In the genomic region with DNA sequence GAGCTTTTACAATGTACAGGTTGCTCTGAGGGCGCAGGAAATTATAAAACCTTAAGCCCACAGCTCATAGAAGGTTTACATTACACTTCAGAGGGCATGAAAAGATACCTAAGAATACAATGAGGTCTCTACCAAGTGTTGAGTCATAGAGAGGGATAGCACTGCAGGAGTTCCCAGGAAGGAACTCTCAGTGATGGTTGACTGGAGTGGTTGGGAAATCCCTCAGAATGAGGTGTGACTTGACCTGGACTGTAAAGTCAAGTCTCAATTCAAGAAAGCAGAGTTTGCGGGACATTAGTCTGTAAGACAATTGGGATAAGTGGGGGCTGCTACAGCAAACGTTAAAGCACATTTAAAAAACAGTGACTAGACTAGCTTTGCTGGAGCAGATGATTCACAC, we compare ENCODE assay signal across 1 cellular context.
TF ChIP-seq lines count a peak whose summit lies in the region.

No MANE protein-coding gene starts in this region.

TF ChIP-seq in WTC11, 78 proteins besides CTCF, POLR2A, EP300 and RAD21 (continued from another document):
- TF ChIP-seq, protein P1, sequence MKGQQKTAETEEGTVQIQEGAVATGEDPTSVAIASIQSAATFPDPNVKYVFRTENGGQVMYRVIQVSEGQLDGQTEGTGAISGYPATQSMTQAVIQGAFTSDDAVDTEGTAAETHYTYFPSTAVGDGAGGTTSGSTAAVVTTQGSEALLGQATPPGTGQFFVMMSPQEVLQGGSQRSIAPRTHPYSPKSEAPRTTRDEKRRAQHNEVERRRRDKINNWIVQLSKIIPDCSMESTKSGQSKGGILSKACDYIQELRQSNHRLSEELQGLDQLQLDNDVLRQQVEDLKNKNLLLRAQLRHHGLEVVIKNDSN (CRISPR knock-in tag; IDR thresholded peaks at IDR 0.05), result no peak
- TF ChIP-seq, protein P2, sequence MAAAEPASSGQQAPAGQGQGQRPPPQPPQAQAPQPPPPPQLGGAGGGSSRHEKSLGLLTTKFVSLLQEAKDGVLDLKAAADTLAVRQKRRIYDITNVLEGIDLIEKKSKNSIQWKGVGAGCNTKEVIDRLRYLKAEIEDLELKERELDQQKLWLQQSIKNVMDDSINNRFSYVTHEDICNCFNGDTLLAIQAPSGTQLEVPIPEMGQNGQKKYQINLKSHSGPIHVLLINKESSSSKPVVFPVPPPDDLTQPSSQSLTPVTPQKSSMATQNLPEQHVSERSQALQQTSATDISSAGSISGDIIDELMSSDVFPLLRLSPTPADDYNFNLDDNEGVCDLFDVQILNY (CRISPR knock-in tag; IDR thresholded peaks at IDR 0.05), result no peak
- TF ChIP-seq, protein P3, sequence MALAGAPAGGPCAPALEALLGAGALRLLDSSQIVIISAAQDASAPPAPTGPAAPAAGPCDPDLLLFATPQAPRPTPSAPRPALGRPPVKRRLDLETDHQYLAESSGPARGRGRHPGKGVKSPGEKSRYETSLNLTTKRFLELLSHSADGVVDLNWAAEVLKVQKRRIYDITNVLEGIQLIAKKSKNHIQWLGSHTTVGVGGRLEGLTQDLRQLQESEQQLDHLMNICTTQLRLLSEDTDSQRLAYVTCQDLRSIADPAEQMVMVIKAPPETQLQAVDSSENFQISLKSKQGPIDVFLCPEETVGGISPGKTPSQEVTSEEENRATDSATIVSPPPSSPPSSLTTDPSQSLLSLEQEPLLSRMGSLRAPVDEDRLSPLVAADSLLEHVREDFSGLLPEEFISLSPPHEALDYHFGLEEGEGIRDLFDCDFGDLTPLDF (CRISPR knock-in tag; IDR thresholded peaks at IDR 0.05), result no peak
- TF ChIP-seq ZNF532 (CRISPR knock-in tag; IDR thresholded peaks at IDR 0.05; ENCODE audit: borderline replicate concordance) (no peak), CREB1 (CRISPR knock-in tag; IDR thresholded peaks at IDR 0.05) (no peak), GRHL2 (CRISPR knock-in tag; IDR thresholded peaks at IDR 0.05; ENCODE audit: insufficient replicate concordance, severe bottlenecking) (no peak), HMGXB4 (CRISPR knock-in tag; IDR thresholded peaks at IDR 0.05) (no peak), ETV6 (CRISPR knock-in tag; IDR thresholded peaks at IDR 0.05) (no peak)
- TF ChIP-seq, protein P4, sequence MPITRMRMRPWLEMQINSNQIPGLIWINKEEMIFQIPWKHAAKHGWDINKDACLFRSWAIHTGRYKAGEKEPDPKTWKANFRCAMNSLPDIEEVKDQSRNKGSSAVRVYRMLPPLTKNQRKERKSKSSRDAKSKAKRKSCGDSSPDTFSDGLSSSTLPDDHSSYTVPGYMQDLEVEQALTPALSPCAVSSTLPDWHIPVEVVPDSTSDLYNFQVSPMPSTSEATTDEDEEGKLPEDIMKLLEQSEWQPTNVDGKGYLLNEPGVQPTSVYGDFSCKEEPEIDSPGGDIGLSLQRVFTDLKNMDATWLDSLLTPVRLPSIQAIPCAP (CRISPR knock-in tag; IDR thresholded peaks at IDR 0.05), result no peak
